1 cellular context compared by ENCODE assay signal in genomic region chr6:139708342-139709199, GRCh38.
TF ChIP-seq lines count a peak whose summit lies in the region.

No MANE protein-coding gene starts in this region.

TF ChIP-seq in SK-N-SH, 30 proteins besides CTCF, POLR2A, EP300 and RAD21 (continued from another document):
- TF ChIP-seq, protein P1, sequence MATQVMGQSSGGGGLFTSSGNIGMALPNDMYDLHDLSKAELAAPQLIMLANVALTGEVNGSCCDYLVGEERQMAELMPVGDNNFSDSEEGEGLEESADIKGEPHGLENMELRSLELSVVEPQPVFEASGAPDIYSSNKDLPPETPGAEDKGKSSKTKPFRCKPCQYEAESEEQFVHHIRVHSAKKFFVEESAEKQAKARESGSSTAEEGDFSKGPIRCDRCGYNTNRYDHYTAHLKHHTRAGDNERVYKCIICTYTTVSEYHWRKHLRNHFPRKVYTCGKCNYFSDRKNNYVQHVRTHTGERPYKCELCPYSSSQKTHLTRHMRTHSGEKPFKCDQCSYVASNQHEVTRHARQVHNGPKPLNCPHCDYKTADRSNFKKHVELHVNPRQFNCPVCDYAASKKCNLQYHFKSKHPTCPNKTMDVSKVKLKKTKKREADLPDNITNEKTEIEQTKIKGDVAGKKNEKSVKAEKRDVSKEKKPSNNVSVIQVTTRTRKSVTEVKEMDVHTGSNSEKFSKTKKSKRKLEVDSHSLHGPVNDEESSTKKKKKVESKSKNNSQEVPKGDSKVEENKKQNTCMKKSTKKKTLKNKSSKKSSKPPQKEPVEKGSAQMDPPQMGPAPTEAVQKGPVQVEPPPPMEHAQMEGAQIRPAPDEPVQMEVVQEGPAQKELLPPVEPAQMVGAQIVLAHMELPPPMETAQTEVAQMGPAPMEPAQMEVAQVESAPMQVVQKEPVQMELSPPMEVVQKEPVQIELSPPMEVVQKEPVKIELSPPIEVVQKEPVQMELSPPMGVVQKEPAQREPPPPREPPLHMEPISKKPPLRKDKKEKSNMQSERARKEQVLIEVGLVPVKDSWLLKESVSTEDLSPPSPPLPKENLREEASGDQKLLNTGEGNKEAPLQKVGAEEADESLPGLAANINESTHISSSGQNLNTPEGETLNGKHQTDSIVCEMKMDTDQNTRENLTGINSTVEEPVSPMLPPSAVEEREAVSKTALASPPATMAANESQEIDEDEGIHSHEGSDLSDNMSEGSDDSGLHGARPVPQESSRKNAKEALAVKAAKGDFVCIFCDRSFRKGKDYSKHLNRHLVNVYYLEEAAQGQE (IDR thresholded peaks at IDR 0.05; ENCODE audit: low read depth, low read length) = peak; percentile 48; the same call in 1 of the 2 replicates
- peak; percentile 36; the same call in 1 of the 2 replicates for TF ChIP-seq TAF1 (IDR thresholded peaks at IDR 0.05; ENCODE audit: borderline replicate concordance, low read depth, low read length)
- TF ChIP-seq, protein P2, sequence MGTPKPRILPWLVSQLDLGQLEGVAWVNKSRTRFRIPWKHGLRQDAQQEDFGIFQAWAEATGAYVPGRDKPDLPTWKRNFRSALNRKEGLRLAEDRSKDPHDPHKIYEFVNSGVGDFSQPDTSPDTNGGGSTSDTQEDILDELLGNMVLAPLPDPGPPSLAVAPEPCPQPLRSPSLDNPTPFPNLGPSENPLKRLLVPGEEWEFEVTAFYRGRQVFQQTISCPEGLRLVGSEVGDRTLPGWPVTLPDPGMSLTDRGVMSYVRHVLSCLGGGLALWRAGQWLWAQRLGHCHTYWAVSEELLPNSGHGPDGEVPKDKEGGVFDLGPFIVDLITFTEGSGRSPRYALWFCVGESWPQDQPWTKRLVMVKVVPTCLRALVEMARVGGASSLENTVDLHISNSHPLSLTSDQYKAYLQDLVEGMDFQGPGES (IDR thresholded peaks at IDR 0.05; ENCODE audit: low read depth, low read length) = no peak
